Comparison of ENCODE assay signal across 25 cellular contexts in the genomic region with DNA sequence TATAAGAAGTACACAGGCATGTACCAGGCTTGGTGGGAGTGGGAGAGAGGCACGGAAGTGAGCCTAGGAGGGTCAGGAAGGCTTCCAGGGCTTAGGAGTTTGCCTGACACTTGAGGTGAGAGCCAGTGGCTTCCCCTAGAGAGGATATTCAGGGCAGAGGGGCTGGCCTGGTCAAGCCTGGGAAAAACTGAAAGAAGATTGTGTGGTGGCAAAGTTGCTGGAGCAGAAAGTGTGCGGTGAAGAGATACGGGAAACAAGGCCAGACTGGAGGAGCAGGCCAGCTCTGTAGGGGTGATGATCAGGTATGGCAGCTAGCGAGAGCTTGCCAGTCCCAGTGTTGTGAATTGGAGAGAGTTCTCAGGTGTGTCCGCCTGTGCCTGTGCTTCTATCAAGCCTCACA.
DNase-seq lines count a peak whose midpoint lies in the region; ATAC-seq, FAIRE-seq and TF ChIP-seq lines count a peak whose summit lies in the region.
"Had no signal": no experiment of that assay in that cellular context is flagged by ENCODE, and none has a peak within 500 bp of the region (broad histone marks: within the 10 kb centered on the region; RNA-seq: fewer than 3 reads in every experiment).

No MANE protein-coding gene starts in this region.

- H3K9ac ChIP-seq in H1 (replicated peaks in 1 of 4; ENCODE audit: extremely low read depth in 1 of 4, low read depth in 3 of 4, low read length in 3 of 4) (peak overlapping the region in 1 of 4 experiments; percentile 37; a peak in 1 of 7 replicates), endodermal cell (ENCODE audit: extremely low read depth, low read length, poor library complexity, severe bottlenecking) (no peak overlapping the region)
- H3K9ac ChIP-seq: KMS-11 had no signal

- peak; percentile 5; the same call in 2 of the 3 replicates for ATAC-seq in GM23338
- ATAC-seq: A549, Panc1 had no signal

- H3K4me2 ChIP-seq in GM23338 (no peak overlapping the region), H1 (ENCODE audit: insufficient read depth in 1 of 2, low read depth in 2 of 2, low read length in 2 of 2) (peak overlapping the region in 1 of 2 experiments; percentile 75; a peak in 2 of 4 replicates)
- H3K4me2 ChIP-seq: A549, KMS-11 had no signal

- peak overlapping the region; percentile 82; the same call in 1 of the 2 replicates for H2AK5ac ChIP-seq in H1 (ENCODE audit: low read depth, low read length)

- peak overlapping the region; percentile 60 for H2BK5ac ChIP-seq in H1 (ENCODE audit: low read depth, low read length)

- WGBS in H1 (ENCODE audit: extremely low coverage in 1 of 2, insufficient coverage in 1 of 2, insufficient read length in 1 of 2, insufficient replicate concordance in 2 of 2, low coverage in 1 of 2, low lambda C conversion rate in 2 of 2, missing lambda C conversion rate in 1 of 2), 2 experiments = 85% methylated on average over 5 of the region's 5 CpGs; no CpG with 5 or more reads in 1 of the 2 experiments
- WGBS in spleen, 5 donors = 70 to 94% (median 87%) methylated on average over 5 of the region's 5 CpGs
- 88 to 91% methylated on average over 5 of the region's 5 CpGs for WGBS in endodermal cell (ENCODE audit: insufficient coverage in 1 of 2, insufficient read length in 1 of 2), 2 experiments

- H3K23me2 ChIP-seq in H1 (ENCODE audit: low read depth, low read length) = peaks cover 5% of the 10 kb centered on the region; the same call in 1 of the 2 replicates

- H3K14ac ChIP-seq in H1 (ENCODE audit: insufficient read length) = no peak overlapping the region

- H4K5ac ChIP-seq in H1 (ENCODE audit: insufficient read length, low read depth, low read length) = no peak overlapping the region

- no peak for TF ChIP-seq CTCF in GM23338 (conservative IDR thresholded peaks at IDR 0.05; ENCODE audit: low read depth in 2 of 2)
- TF ChIP-seq CTCF in H1 (IDR thresholded peaks at IDR 0.05; ENCODE audit: control extremely low read depth in 1 of 3, insufficient read depth in 1 of 3, low read depth in 1 of 3, low read length in 3 of 3) = no peak
- no peak for TF ChIP-seq CTCF in neutrophil (IDR thresholded peaks at IDR 0.05)
- TF ChIP-seq CTCF in spleen (IDR thresholded peaks at IDR 0.05 in 8 of 11, conservative IDR thresholded peaks at IDR 0.05 in 3 of 11) = no peak
- TF ChIP-seq CTCF in endodermal cell (conservative IDR thresholded peaks at IDR 0.05) = no peak

- no peak overlapping the region for H4K8ac ChIP-seq in H1 (ENCODE audit: extremely low read depth, insufficient read depth, low read length)

- CTCF ChIA-PET in H1 (lab: Charles Lee; ENCODE audit: partially characterized antibody) = interaction anchor here (0.8 kb wide), 1 partner anchor 12 kb away, joined by 4 read pairs; no protein-coding TSS in a partner anchor

- H2BK120ac ChIP-seq in H1 (replicated peaks; ENCODE audit: low read depth, low read length) = peak overlapping the region; percentile 3

- H3K27ac Mint-ChIP-seq in GM23338 (no peak overlapping the region), endodermal cell (no peak overlapping the region)
- H3K27ac Mint-ChIP-seq: CD4-positive, alpha-beta T cell had no signal

- no peaks in the 10 kb centered on the region for H3F3A ChIP-seq in GM23338 (replicated peaks; ENCODE audit: low read depth)

- 0 out of 2 replicates have a peak, but pooled peaks cover 11% of the 10 kb centered on the region for H4K20me1 ChIP-seq in GM23338 (replicated peaks; ENCODE audit: insufficient read depth)
- peaks cover 0 to 12% of the 10 kb centered on the region in 2 experiments for H4K20me1 ChIP-seq in H1 (replicated peaks in 1 of 2; ENCODE audit: control insufficient read depth in 1 of 2, insufficient read depth in 2 of 2, low read length in 2 of 2)

- intact Hi-C loops in spleen (cut with DNase I; ENCODE audit: low total_unique reads) = no loop called here

- H3K79me2 ChIP-seq in GM23338 (replicated peaks; ENCODE audit: insufficient read depth) = peaks cover 72% of the 10 kb centered on the region
- H3K79me2 ChIP-seq in H1 (ENCODE audit: control insufficient read depth in 1 of 2, insufficient read depth in 2 of 2, low read length in 2 of 2) = peaks cover under 1 to 80% of the 10 kb centered on the region in 2 experiments; a peak in 3 of 4 replicates

- peaks cover 4% of the 10 kb centered on the region for H3K9me2 ChIP-seq in GM23338 (ENCODE audit: insufficient read depth)

- no peak overlapping the region for H3K4ac ChIP-seq in H1 (replicated peaks; ENCODE audit: insufficient read length, low read depth, low read length)

- no peak overlapping the region for H2AFZ ChIP-seq in GM23338
- H2AFZ ChIP-seq in H1 (ENCODE audit: low read length) = no peak overlapping the region

- H3K9me3 ChIP-seq in H1 (ENCODE audit: insufficient read depth in 2 of 2, low read depth in 1 of 2, low read length in 1 of 2) (no peaks in the 10 kb centered on the region), neutrophil (no peaks in the 10 kb centered on the region), spleen (no peaks in the 10 kb centered on the region), endodermal cell (ENCODE audit: control insufficient read depth, low read length) (no peaks in the 10 kb centered on the region)
- H3K9me3 ChIP-seq: A549, BE2C, HAP-1, SJCRH30 had no signal

- H3K4me1 ChIP-seq in GM23338 (ENCODE audit: insufficient read depth) = peaks cover 68% of the 10 kb centered on the region
- H3K4me1 ChIP-seq in H1 (replicated peaks in 1 of 4; ENCODE audit: control insufficient read depth in 3 of 4, insufficient read depth in 4 of 4, low read length in 3 of 4) = peaks cover 27 to 54% (median 37%) of the 10 kb centered on the region in 4 experiments
- peaks cover 22 to 25% of the 10 kb centered on the region in 2 experiments for H3K4me1 ChIP-seq in neutrophil (ENCODE audit: control insufficient read depth in 1 of 2, insufficient read depth in 1 of 2, low read depth in 1 of 2, low read length in 1 of 2)
- H3K4me1 ChIP-seq in spleen = peaks cover 22 to 80% (median 53%) of the 10 kb centered on the region in 6 donors
- peaks cover 21% of the 10 kb centered on the region for H3K4me1 ChIP-seq in endodermal cell (ENCODE audit: control insufficient read depth, insufficient read depth, low read length)

- TF ChIP-seq EP300 in H1 (IDR thresholded peaks at IDR 0.05; ENCODE audit: borderline replicate concordance in 1 of 2, low read depth in 2 of 2, low read length in 2 of 2) = no peak

- H3K23ac ChIP-seq in H1 (ENCODE audit: insufficient read length) = no peak overlapping the region

- H3K36me3 Mint-ChIP-seq in GM23338 (ENCODE audit: low read depth) (no peaks in the 10 kb centered on the region), endodermal cell (ENCODE audit: low read depth) (no peaks in the 10 kb centered on the region)

- TF ChIP-seq POLR2A in H1 (IDR thresholded peaks at IDR 0.05; ENCODE audit: control extremely low read depth in 1 of 2, low read depth in 2 of 2, low read length in 2 of 2) = no peak
- no peak for TF ChIP-seq POLR2A in spleen (IDR thresholded peaks at IDR 0.05)

- FAIRE-seq in H1 (lab: Jason Lieb, UNC) = no peak
- FAIRE-seq: A549 had no signal

- peaks cover 4% of the 10 kb centered on the region for H3K27me3 Mint-ChIP-seq in GM23338 (ENCODE audit: insufficient read depth, low read depth, poor library complexity)
- no peaks in the 10 kb centered on the region for H3K27me3 Mint-ChIP-seq in endodermal cell (ENCODE audit: insufficient read depth)
- H3K27me3 Mint-ChIP-seq: CD4-positive, alpha-beta T cell had no signal

- H3K56ac ChIP-seq in H1 (replicated peaks; ENCODE audit: insufficient read length, low read depth, low read length) = no peak overlapping the region

- H3K4me3 Mint-ChIP-seq in GM23338 = no peak overlapping the region
- H3K4me3 Mint-ChIP-seq in endodermal cell = no peak overlapping the region
- H3K4me3 Mint-ChIP-seq: CD4-positive, alpha-beta T cell had no signal

- H2BK20ac ChIP-seq in H1 (ENCODE audit: low read length) = peak overlapping the region; percentile 64

- H3K27me3 ChIP-seq in GM23338 (ENCODE audit: insufficient read depth) = no peaks in the 10 kb centered on the region
- no peaks in the 10 kb centered on the region for H3K27me3 ChIP-seq in H1 (replicated peaks in 1 of 4; ENCODE audit: control insufficient read depth in 3 of 4, extremely low read depth in 1 of 4, insufficient read depth in 3 of 4, low read length in 3 of 4)
- no peaks in the 10 kb centered on the region for H3K27me3 ChIP-seq in neutrophil
- H3K27me3 ChIP-seq in spleen (replicated peaks in 1 of 7) = no peaks in the 10 kb centered on the region
- no peaks in the 10 kb centered on the region for H3K27me3 ChIP-seq in endodermal cell (ENCODE audit: control insufficient read depth, insufficient read depth, low read length, poor library complexity, severe bottlenecking)
- H3K27me3 ChIP-seq: BE2C, SJCRH30 had no signal

- H3K4me3 ChIP-seq in GM23338 = no peak overlapping the region
- H3K4me3 ChIP-seq in H1 (ENCODE audit: extremely low read depth in 1 of 4, insufficient read depth in 2 of 4, low read depth in 3 of 4, low read length in 4 of 4) = no peak overlapping the region
- H3K4me3 ChIP-seq in neutrophil (ENCODE audit: low read depth in 1 of 2, low read length in 1 of 2) = no peak overlapping the region
- no peak overlapping the region for H3K4me3 ChIP-seq in spleen
- H3K4me3 ChIP-seq in endodermal cell (ENCODE audit: low read length) = no peak overlapping the region
- H3K4me3 ChIP-seq: A549, HAP-1, SJCRH30 had no signal

- H3K18ac ChIP-seq in H1 (ENCODE audit: extremely low read depth, low read length) = no peak overlapping the region; the same call in 1 of the 2 replicates

- POLR2A ChIA-PET in H1 (lab: Charles Lee; ENCODE audit: partially characterized antibody) = interaction anchor here (1.7 kb wide), 1 partner anchor 16 kb away, joined by 3 read pairs; no protein-coding TSS in a partner anchor

- H3K36me3 ChIP-seq in GM23338 (ENCODE audit: insufficient read depth) = no peaks in the 10 kb centered on the region
- no peaks in the 10 kb centered on the region; a peak in 1 of 8 replicates for H3K36me3 ChIP-seq in H1 (ENCODE audit: control insufficient read depth in 2 of 4, insufficient read depth in 4 of 4, low read length in 3 of 4)
- no peaks in the 10 kb centered on the region for H3K36me3 ChIP-seq in neutrophil
- no peaks in the 10 kb centered on the region for H3K36me3 ChIP-seq in spleen
- no peaks in the 10 kb centered on the region for H3K36me3 ChIP-seq in endodermal cell (ENCODE audit: control insufficient read depth, insufficient read depth, low read length)
- H3K36me3 ChIP-seq: BE2C, HAP-1, SJCRH30 had no signal

- peak overlapping the region; percentile 18 for H2BK12ac ChIP-seq in H1 (ENCODE audit: low read depth, low read length)

- H3K79me1 ChIP-seq in H1 (ENCODE audit: low read depth, low read length) = peaks cover 7% of the 10 kb centered on the region

- H3K9me3 Mint-ChIP-seq in GM23338 = no peaks in the 10 kb centered on the region
- H3K9me3 Mint-ChIP-seq in endodermal cell = no peaks in the 10 kb centered on the region
- H3K9me3 Mint-ChIP-seq: CD4-positive, alpha-beta T cell had no signal

- H3K27ac ChIP-seq in GM23338 (ENCODE audit: low read depth) (no peak overlapping the region), angular gyrus (ENCODE audit: low read depth, low read length) (peak overlapping the region; percentile 57), H1 (ENCODE audit: low read depth, low read length) (peak overlapping the region; percentile 52; the same call in 1 of the 2 replicates), neutrophil (peak overlapping the region; percentile 32), spleen (no peak overlapping the region), endodermal cell (ENCODE audit: low read depth, low read length) (no peak overlapping the region)
- H3K27ac ChIP-seq: A549, HL-60, KMS-11, SJCRH30 had no signal

- peaks cover 39% of the 10 kb centered on the region for H3K4me1 Mint-ChIP-seq in GM23338
- peaks cover 44% of the 10 kb centered on the region for H3K4me1 Mint-ChIP-seq in endodermal cell

- no peak for DNase-seq in GM23338 (ENCODE audit: low spot score)
- no peak for DNase-seq in H1 (ENCODE audit: low read depth in 1 of 2, low spot score in 2 of 2)
- DNase-seq in NCI-H1417 (lab: John Stamatoyannopoulos, UW) = no peak
- no peak for DNase-seq in spleen
- DNase-seq in UCSD-AML1 (lab: John Stamatoyannopoulos, UW; ENCODE audit: unreplicated experiment) = no peak
- DNase-seq in endodermal cell = no peak
- DNase-seq: BE2C; CD4-positive, alpha-beta T cell; COR-L47; DMS79; NCI-H1092 treated with DMSO at 0.1 percent for 48 hours; NCI-H146; NCI-H2029; NCI-H2171; NCI-H345; NCI-H524 treated with DMSO at 0.1 percent for 48 hours; NCI-H82; SJCRH30 had no signal

- TF ChIP-seq RAD21 in H1 (IDR thresholded peaks at IDR 0.05 in 1 of 2, conservative IDR thresholded peaks at IDR 0.05 in 1 of 2; ENCODE audit: low read depth in 2 of 2, low read length in 2 of 2) = no peak

- H2BK15ac ChIP-seq in H1 (ENCODE audit: low read length) = peak overlapping the region; percentile 73; the same call in 1 of the 2 replicates

- peak overlapping the region; percentile 59 for H4K91ac ChIP-seq in H1 (replicated peaks; ENCODE audit: insufficient read length, low read length)

Comparison
In these comparisons a context has a peak if more than half of its experiments do, and no peak if none do; other contexts are left out.
1. H3K27ac ChIP-seq: peak in angular gyrus (single experiment), H1 (single experiment) and neutrophil (single experiment); none in GM23338 (single experiment), spleen (0 of 8) and endodermal cell (single experiment).